In genomic region chr15:50848349-50848748, GRCh38 we compare ENCODE assay signal across 3 cellular contexts.
A peak's percentile ranks its signal among the peaks of the same experiment; 100 is the strongest.
TF ChIP-seq lines count a peak whose summit lies in the region.

No MANE protein-coding gene starts in this region.

TF ChIP-seq in HepG2, 621 proteins besides CTCF, POLR2A, EP300 and RAD21:
- TF ChIP-seq FOXP1 (IDR thresholded peaks at IDR 0.05), result no peak
- TF ChIP-seq FOXP1 (CRISPR knock-in tag; IDR thresholded peaks at IDR 0.05), result peak; percentile 24; the same call in 1 of the 2 replicates
- peak; percentile 88 for TF ChIP-seq GATAD2A (CRISPR knock-in tag; IDR thresholded peaks at IDR 0.05)
- peak; percentile 98 for TF ChIP-seq KAT2B (IDR thresholded peaks at IDR 0.05; ENCODE audit: borderline replicate concordance, low read depth, low read length)
- TF ChIP-seq NFIC (IDR thresholded peaks at IDR 0.05; ENCODE audit: low read length), result peak; percentile 31; the same call in 1 of the 2 replicates
- TF ChIP-seq ONECUT2 (CRISPR knock-in tag; IDR thresholded peaks at IDR 0.05), result peak; percentile 73
- TF ChIP-seq SKI (IDR thresholded peaks at IDR 0.05; ENCODE audit: partially characterized antibody), result no peak
- TF ChIP-seq MED1 (CRISPR knock-in tag; IDR thresholded peaks at IDR 0.05), result no peak
- TF ChIP-seq, protein P1, sequence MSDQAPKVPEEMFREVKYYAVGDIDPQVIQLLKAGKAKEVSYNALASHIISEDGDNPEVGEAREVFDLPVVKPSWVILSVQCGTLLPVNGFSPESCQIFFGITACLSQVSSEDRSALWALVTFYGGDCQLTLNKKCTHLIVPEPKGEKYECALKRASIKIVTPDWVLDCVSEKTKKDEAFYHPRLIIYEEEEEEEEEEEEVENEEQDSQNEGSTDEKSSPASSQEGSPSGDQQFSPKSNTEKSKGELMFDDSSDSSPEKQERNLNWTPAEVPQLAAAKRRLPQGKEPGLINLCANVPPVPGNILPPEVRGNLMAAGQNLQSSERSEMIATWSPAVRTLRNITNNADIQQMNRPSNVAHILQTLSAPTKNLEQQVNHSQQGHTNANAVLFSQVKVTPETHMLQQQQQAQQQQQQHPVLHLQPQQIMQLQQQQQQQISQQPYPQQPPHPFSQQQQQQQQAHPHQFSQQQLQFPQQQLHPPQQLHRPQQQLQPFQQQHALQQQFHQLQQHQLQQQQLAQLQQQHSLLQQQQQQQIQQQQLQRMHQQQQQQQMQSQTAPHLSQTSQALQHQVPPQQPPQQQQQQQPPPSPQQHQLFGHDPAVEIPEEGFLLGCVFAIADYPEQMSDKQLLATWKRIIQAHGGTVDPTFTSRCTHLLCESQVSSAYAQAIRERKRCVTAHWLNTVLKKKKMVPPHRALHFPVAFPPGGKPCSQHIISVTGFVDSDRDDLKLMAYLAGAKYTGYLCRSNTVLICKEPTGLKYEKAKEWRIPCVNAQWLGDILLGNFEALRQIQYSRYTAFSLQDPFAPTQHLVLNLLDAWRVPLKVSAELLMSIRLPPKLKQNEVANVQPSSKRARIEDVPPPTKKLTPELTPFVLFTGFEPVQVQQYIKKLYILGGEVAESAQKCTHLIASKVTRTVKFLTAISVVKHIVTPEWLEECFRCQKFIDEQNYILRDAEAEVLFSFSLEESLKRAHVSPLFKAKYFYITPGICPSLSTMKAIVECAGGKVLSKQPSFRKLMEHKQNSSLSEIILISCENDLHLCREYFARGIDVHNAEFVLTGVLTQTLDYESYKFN (CRISPR knock-in tag; conservative IDR thresholded peaks at IDR 0.05), result peak; percentile 46

TF ChIP-seq in K562, 482 proteins besides CTCF, POLR2A, EP300 and RAD21:
- TF ChIP-seq, protein P2, sequence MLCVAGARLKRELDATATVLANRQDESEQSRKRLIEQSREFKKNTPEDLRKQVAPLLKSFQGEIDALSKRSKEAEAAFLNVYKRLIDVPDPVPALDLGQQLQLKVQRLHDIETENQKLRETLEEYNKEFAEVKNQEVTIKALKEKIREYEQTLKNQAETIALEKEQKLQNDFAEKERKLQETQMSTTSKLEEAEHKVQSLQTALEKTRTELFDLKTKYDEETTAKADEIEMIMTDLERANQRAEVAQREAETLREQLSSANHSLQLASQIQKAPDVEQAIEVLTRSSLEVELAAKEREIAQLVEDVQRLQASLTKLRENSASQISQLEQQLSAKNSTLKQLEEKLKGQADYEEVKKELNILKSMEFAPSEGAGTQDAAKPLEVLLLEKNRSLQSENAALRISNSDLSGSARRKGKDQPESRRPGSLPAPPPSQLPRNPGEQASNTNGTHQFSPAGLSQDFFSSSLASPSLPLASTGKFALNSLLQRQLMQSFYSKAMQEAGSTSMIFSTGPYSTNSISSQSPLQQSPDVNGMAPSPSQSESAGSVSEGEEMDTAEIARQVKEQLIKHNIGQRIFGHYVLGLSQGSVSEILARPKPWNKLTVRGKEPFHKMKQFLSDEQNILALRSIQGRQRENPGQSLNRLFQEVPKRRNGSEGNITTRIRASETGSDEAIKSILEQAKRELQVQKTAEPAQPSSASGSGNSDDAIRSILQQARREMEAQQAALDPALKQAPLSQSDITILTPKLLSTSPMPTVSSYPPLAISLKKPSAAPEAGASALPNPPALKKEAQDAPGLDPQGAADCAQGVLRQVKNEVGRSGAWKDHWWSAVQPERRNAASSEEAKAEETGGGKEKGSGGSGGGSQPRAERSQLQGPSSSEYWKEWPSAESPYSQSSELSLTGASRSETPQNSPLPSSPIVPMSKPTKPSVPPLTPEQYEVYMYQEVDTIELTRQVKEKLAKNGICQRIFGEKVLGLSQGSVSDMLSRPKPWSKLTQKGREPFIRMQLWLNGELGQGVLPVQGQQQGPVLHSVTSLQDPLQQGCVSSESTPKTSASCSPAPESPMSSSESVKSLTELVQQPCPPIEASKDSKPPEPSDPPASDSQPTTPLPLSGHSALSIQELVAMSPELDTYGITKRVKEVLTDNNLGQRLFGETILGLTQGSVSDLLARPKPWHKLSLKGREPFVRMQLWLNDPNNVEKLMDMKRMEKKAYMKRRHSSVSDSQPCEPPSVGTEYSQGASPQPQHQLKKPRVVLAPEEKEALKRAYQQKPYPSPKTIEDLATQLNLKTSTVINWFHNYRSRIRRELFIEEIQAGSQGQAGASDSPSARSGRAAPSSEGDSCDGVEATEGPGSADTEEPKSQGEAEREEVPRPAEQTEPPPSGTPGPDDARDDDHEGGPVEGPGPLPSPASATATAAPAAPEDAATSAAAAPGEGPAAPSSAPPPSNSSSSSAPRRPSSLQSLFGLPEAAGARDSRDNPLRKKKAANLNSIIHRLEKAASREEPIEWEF (CRISPR knock-in tag; IDR thresholded peaks at IDR 0.05), result 0 out of 2 replicates have a peak, but pooled peaks have one; percentile 36
- TF ChIP-seq ZNF274 (IDR thresholded peaks at IDR 0.05; ENCODE audit: borderline replicate concordance, low read depth, low read length), result no peak

TF ChIP-seq in liver, 16 proteins besides CTCF, POLR2A, EP300 and RAD21:
- no peak for TF ChIP-seq YY1 (IDR thresholded peaks at IDR 0.05)
- TF ChIP-seq, protein P3, sequence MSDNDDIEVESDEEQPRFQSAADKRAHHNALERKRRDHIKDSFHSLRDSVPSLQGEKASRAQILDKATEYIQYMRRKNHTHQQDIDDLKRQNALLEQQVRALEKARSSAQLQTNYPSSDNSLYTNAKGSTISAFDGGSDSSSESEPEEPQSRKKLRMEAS (IDR thresholded peaks at IDR 0.05), result no peak
- TF ChIP-seq RXRA (IDR thresholded peaks at IDR 0.05), result no peak
- TF ChIP-seq, protein P4, sequence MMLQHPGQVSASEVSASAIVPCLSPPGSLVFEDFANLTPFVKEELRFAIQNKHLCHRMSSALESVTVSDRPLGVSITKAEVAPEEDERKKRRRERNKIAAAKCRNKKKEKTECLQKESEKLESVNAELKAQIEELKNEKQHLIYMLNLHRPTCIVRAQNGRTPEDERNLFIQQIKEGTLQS (IDR thresholded peaks at IDR 0.05), result no peak
- no peak for TF ChIP-seq NR2F2 (IDR thresholded peaks at IDR 0.05)
- peak; percentile 5 for TF ChIP-seq HNF4G (IDR thresholded peaks at IDR 0.05)
- no peak for TF ChIP-seq JUND (IDR thresholded peaks at IDR 0.05)
- no peak for TF ChIP-seq FOXA1 (IDR thresholded peaks at IDR 0.05)
- peak in 1 of 2 donors; percentile 39 for TF ChIP-seq HNF4A (conservative IDR thresholded peaks at IDR 0.05)
- TF ChIP-seq SP1 (IDR thresholded peaks at IDR 0.05), result no peak
- TF ChIP-seq, protein P5, sequence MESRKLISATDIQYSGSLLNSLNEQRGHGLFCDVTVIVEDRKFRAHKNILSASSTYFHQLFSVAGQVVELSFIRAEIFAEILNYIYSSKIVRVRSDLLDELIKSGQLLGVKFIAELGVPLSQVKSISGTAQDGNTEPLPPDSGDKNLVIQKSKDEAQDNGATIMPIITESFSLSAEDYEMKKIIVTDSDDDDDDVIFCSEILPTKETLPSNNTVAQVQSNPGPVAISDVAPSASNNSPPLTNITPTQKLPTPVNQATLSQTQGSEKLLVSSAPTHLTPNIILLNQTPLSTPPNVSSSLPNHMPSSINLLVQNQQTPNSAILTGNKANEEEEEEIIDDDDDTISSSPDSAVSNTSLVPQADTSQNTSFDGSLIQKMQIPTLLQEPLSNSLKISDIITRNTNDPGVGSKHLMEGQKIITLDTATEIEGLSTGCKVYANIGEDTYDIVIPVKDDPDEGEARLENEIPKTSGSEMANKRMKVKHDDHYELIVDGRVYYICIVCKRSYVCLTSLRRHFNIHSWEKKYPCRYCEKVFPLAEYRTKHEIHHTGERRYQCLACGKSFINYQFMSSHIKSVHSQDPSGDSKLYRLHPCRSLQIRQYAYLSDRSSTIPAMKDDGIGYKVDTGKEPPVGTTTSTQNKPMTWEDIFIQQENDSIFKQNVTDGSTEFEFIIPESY (IDR thresholded peaks at IDR 0.05), result no peak
- TF ChIP-seq, protein P6, sequence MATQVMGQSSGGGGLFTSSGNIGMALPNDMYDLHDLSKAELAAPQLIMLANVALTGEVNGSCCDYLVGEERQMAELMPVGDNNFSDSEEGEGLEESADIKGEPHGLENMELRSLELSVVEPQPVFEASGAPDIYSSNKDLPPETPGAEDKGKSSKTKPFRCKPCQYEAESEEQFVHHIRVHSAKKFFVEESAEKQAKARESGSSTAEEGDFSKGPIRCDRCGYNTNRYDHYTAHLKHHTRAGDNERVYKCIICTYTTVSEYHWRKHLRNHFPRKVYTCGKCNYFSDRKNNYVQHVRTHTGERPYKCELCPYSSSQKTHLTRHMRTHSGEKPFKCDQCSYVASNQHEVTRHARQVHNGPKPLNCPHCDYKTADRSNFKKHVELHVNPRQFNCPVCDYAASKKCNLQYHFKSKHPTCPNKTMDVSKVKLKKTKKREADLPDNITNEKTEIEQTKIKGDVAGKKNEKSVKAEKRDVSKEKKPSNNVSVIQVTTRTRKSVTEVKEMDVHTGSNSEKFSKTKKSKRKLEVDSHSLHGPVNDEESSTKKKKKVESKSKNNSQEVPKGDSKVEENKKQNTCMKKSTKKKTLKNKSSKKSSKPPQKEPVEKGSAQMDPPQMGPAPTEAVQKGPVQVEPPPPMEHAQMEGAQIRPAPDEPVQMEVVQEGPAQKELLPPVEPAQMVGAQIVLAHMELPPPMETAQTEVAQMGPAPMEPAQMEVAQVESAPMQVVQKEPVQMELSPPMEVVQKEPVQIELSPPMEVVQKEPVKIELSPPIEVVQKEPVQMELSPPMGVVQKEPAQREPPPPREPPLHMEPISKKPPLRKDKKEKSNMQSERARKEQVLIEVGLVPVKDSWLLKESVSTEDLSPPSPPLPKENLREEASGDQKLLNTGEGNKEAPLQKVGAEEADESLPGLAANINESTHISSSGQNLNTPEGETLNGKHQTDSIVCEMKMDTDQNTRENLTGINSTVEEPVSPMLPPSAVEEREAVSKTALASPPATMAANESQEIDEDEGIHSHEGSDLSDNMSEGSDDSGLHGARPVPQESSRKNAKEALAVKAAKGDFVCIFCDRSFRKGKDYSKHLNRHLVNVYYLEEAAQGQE (IDR thresholded peaks at IDR 0.05), result no peak
- no peak for TF ChIP-seq FOXA2 (IDR thresholded peaks at IDR 0.05)
- TF ChIP-seq TAF1 (conservative IDR thresholded peaks at IDR 0.05), result no peak
- no peak for TF ChIP-seq GABPA (IDR thresholded peaks at IDR 0.05 in 1 of 2, conservative IDR thresholded peaks at IDR 0.05 in 1 of 2)
